In the genomic region with DNA sequence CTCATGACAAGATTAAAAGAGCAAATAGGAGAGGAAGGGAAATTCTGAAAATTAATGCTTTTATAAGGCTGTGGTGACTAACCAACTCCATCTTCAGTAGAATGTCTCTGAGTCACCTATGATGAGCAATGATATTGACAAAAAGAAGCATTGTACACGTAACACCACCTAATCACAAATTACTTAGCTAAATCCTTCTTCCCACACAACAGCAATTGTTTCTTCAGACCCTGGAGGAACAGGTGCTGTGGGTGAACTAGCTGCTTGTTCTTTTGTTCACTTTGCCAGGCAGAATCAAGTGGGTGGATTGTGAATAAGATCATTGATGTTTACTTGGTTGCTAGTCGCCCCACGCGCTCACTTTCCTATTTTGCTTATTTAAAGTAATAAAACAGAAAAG, we compare ENCODE assay signal across 10 cellular contexts.
DNase-seq lines count a peak whose midpoint lies in the region; ATAC-seq, FAIRE-seq and TF ChIP-seq lines count a peak whose summit lies in the region.
"Had no signal": no experiment of that assay in that cellular context is flagged by ENCODE, and none has a peak within 500 bp of the region (broad histone marks: within the 10 kb centered on the region; RNA-seq: fewer than 3 reads in every experiment).

No MANE protein-coding gene starts in this region.

- H3K9me3 ChIP-seq in heart left ventricle, result peaks cover 0 to 14% (median 0%) of the 10 kb centered on the region in 12 donors
- peaks cover 4% of the 10 kb centered on the region for H3K9me3 ChIP-seq in mesenchymal stem cell (ENCODE audit: control insufficient read depth, low read length)
- no peaks in the 10 kb centered on the region for H3K9me3 ChIP-seq in small intestine (ENCODE audit: control insufficient read depth, low read depth)
- H3K9me3 ChIP-seq in CD4-positive, alpha-beta memory T cell (ENCODE audit: control insufficient read depth in 1 of 2, low read length in 2 of 2), result no peaks in the 10 kb centered on the region
- H3K9me3 ChIP-seq: Caco-2 had no signal

- H2BK120ac ChIP-seq in mesenchymal stem cell (ENCODE audit: low read depth, low read length), result no peak overlapping the region

- POLR2A ChIA-PET in CD4-positive, alpha-beta memory T cell (lab: Charles Lee; ENCODE audit: partially characterized antibody), result no interaction called here

- CTCF ChIA-PET in CD4-positive, alpha-beta memory T cell (lab: Charles Lee; ENCODE audit: partially characterized antibody), result no interaction called here

- no peak for TF ChIP-seq CTCF in heart left ventricle (IDR thresholded peaks at IDR 0.05)

- H3K4me2 ChIP-seq in mesenchymal stem cell (ENCODE audit: low read length, poor library complexity, severe bottlenecking), result no peak overlapping the region

- WGBS in heart left ventricle, 4 donors, result 90 to 98% (median 93%) methylated on average over 4 of the region's 4 CpGs
- 67% methylated on average over 1 of the region's 4 CpGs for WGBS in mesenchymal stem cell
- 91% methylated on average over 4 of the region's 4 CpGs for WGBS in urinary bladder
- WGBS in small intestine, 3 donors, result 74 to 82% (median 78%) methylated on average over 4 of the region's 4 CpGs

- H3K27ac Mint-ChIP-seq in CD4-positive, alpha-beta memory T cell, result no peak overlapping the region

- no peak overlapping the region for H3K4me3 ChIP-seq in heart left ventricle
- no peak overlapping the region for H3K4me3 ChIP-seq in mesenchymal stem cell (ENCODE audit: insufficient read depth in 1 of 2, low read depth in 1 of 2, low read length in 2 of 2)
- H3K4me3 ChIP-seq in urinary bladder (ENCODE audit: low read depth, low read length), result no peak overlapping the region
- no peak overlapping the region for H3K4me3 ChIP-seq in small intestine (ENCODE audit: low read depth in 1 of 2, low read length in 2 of 2)
- H3K4me3 ChIP-seq in CD4-positive, alpha-beta memory T cell (ENCODE audit: low read length in 2 of 2), result no peak overlapping the region

- H4K91ac ChIP-seq in mesenchymal stem cell (ENCODE audit: low read length), result no peak overlapping the region

- no peak overlapping the region for H3K4me3 Mint-ChIP-seq in CD4-positive, alpha-beta memory T cell

- no peak overlapping the region for H2BK15ac ChIP-seq in mesenchymal stem cell (ENCODE audit: low read depth, poor library complexity, severe bottlenecking)

- peak overlapping the region in 1 of 2 experiments; percentile 83 for H3K18ac ChIP-seq in mesenchymal stem cell (ENCODE audit: low read depth in 1 of 2, low read length in 2 of 2)

- no peak overlapping the region for H3K14ac ChIP-seq in mesenchymal stem cell (ENCODE audit: low read length in 2 of 2)

- peak overlapping the region in 11 of 12 donors; percentile 14 to 84 (median 62) for H3K27ac ChIP-seq in heart left ventricle
- H3K27ac ChIP-seq in mesenchymal stem cell (ENCODE audit: low read length, poor library complexity, severe bottlenecking), result no peak overlapping the region
- peak overlapping the region; percentile 32 for H3K27ac ChIP-seq in urinary bladder (ENCODE audit: low read depth)
- peak overlapping the region in 1 of 2 donors; percentile 33 for H3K27ac ChIP-seq in small intestine (ENCODE audit: low read depth in 1 of 2, low read length in 1 of 2)
- H3K27ac ChIP-seq in CD4-positive, alpha-beta memory T cell (ENCODE audit: low read depth, low read length), result no peak overlapping the region

- no peaks in the 10 kb centered on the region for H3K27me3 Mint-ChIP-seq in CD4-positive, alpha-beta memory T cell

- H3K36me3 Mint-ChIP-seq in CD4-positive, alpha-beta memory T cell, result no peaks in the 10 kb centered on the region

- peaks cover 0 to 53% (median 30%) of the 10 kb centered on the region in 12 donors for H3K4me1 ChIP-seq in heart left ventricle
- H3K4me1 ChIP-seq in mesenchymal stem cell (ENCODE audit: control insufficient read depth, insufficient read depth, low read depth, low read length), result peaks cover 2% of the 10 kb centered on the region
- no peaks in the 10 kb centered on the region for H3K4me1 ChIP-seq in urinary bladder (ENCODE audit: insufficient read depth)
- peaks cover 0 to 2% of the 10 kb centered on the region in 2 donors for H3K4me1 ChIP-seq in small intestine (ENCODE audit: control insufficient read depth in 2 of 2, insufficient read depth in 1 of 2, low read depth in 1 of 2, low read length in 1 of 2)
- no peaks in the 10 kb centered on the region for H3K4me1 ChIP-seq in CD4-positive, alpha-beta memory T cell (ENCODE audit: insufficient read depth, low read length)
- H3K4me1 ChIP-seq: Caco-2 had no signal

- H2BK12ac ChIP-seq in mesenchymal stem cell (ENCODE audit: low read length in 2 of 2), result no peak overlapping the region

- TF ChIP-seq POLR2A in heart left ventricle (IDR thresholded peaks at IDR 0.05), result no peak

- no peak overlapping the region for H3K4ac ChIP-seq in mesenchymal stem cell (ENCODE audit: low read depth in 1 of 2, low read length in 2 of 2)

- H2BK5ac ChIP-seq in mesenchymal stem cell (ENCODE audit: low read depth, low read length, poor library complexity, severe bottlenecking), result no peak overlapping the region

- peaks cover 4% of the 10 kb centered on the region for H3K79me1 ChIP-seq in mesenchymal stem cell (replicated peaks; ENCODE audit: low read length, poor library complexity, severe bottlenecking)

- H3K27me3 ChIP-seq in heart left ventricle (no peaks in the 10 kb centered on the region), mesenchymal stem cell (ENCODE audit: control insufficient read depth in 1 of 2, insufficient read depth in 1 of 2, low read length in 2 of 2) (no peaks in the 10 kb centered on the region), small intestine (ENCODE audit: control insufficient read depth in 2 of 2, insufficient read depth in 2 of 2, low read length in 2 of 2) (no peaks in the 10 kb centered on the region)
- no peaks in the 10 kb centered on the region for H3K27me3 ChIP-seq in CD4-positive, alpha-beta memory T cell (ENCODE audit: insufficient read depth, low read length)

- FAIRE-seq in small intestine (lab: Jason Lieb, UNC), result no peak

- H3K23ac ChIP-seq in mesenchymal stem cell (ENCODE audit: low read length in 2 of 2), result no peak overlapping the region

- H3K36me3 ChIP-seq in heart left ventricle (no peaks in the 10 kb centered on the region), mesenchymal stem cell (ENCODE audit: control insufficient read depth in 1 of 2, insufficient read depth in 2 of 2, low read depth in 1 of 2, low read length in 2 of 2) (peaks cover 0 to 16% of the 10 kb centered on the region in 2 experiments), urinary bladder (ENCODE audit: insufficient read depth) (no peaks in the 10 kb centered on the region), small intestine (ENCODE audit: control insufficient read depth in 2 of 2, insufficient read depth in 2 of 2, low read length in 2 of 2) (no peaks in the 10 kb centered on the region)
- H3K36me3 ChIP-seq in CD4-positive, alpha-beta memory T cell (ENCODE audit: insufficient read depth, low read length), result no peaks in the 10 kb centered on the region

- H3K4me1 Mint-ChIP-seq in CD4-positive, alpha-beta memory T cell, result peaks cover 0 to 1% (median 0%) of the 10 kb centered on the region in 4 donors

- H2AFZ ChIP-seq in mesenchymal stem cell (ENCODE audit: low read depth, low read length), result no peak overlapping the region

- no peak for DNase-seq in heart left ventricle
- no peak for DNase-seq in left ventricle myocardium superior
- DNase-seq in amniotic epithelial cell (ENCODE audit: low read depth), result peak; percentile 86
- peak; percentile 64 for DNase-seq in mesenchymal stem cell
- DNase-seq in NCI-H187 treated with DMSO at 0.1 percent for 48 hours (lab: John Stamatoyannopoulos, UW), result no peak
- no peak for DNase-seq in small intestine
- DNase-seq in CD4-positive, alpha-beta memory T cell, result no peak
- DNase-seq: Caco-2, Kasumi-1 had no signal

- intact Hi-C loops in heart left ventricle (cut with DNase I) (loop anchor here in 4 of 10 donors (5.0 to 10.0 kb wide), 2 partner anchors 316 to 319 kb away; partner anchors contain the start of gene CAMK2D (in 4 of the 4)), left ventricle myocardium superior (cut with micrococcal nuclease) (no loop called here)
- intact Hi-C loops in CD4-positive, alpha-beta memory T cell (cut with micrococcal nuclease), result no loop called here

- H3K9ac ChIP-seq in mesenchymal stem cell (ENCODE audit: low read length), result peak overlapping the region; percentile 90

- ATAC-seq in heart left ventricle, result peak in 1 of 4 donors; percentile 24
- no peak for ATAC-seq in left ventricle myocardium superior

- peaks cover 0 to 3% (median 0%) of the 10 kb centered on the region in 8 donors for H3K9me3 Mint-ChIP-seq in CD4-positive, alpha-beta memory T cell

- no peak overlapping the region for H2AK5ac ChIP-seq in mesenchymal stem cell (ENCODE audit: low read length, severe bottlenecking)

- H4K8ac ChIP-seq in mesenchymal stem cell (ENCODE audit: low read length), result no peak overlapping the region

Comparison
In these comparisons a context has a peak if more than half of its experiments do, and no peak if none do; other contexts are left out.
1. DNase-seq: peak in amniotic epithelial cell (single experiment) and mesenchymal stem cell (single experiment); none in heart left ventricle (0 of 5), left ventricle myocardium superior (single experiment), NCI-H187 treated with DMSO at 0.1 percent for 48 hours (single experiment), small intestine (single experiment) and CD4-positive, alpha-beta memory T cell (0 of 5).
2. H3K27ac ChIP-seq: peak in heart left ventricle (11 of 12) and urinary bladder (single experiment); none in mesenchymal stem cell (single experiment) and CD4-positive, alpha-beta memory T cell (single experiment).